Comparison of ENCODE assay signal across 9 cellular contexts in genomic region chr16:52584921-52585320, GRCh38. TPM values are rescaled to one million over a fixed set of nuclear protein-coding genes. Genes with fewer than 3 reads are reported as not detected.
"Had no signal": no experiment of that assay in that cellular context is flagged by ENCODE, and none has a peak within 500 bp of the region (broad histone marks: within the 10 kb centered on the region; RNA-seq: fewer than 3 reads in every experiment).

No MANE protein-coding gene starts in this region.

- H2AFZ ChIP-seq: GM23248 had no signal

- H3K9me3 Mint-ChIP-seq: H9 had no signal

- H3K27ac Mint-ChIP-seq: H9, HFFc6, IgD-negative memory B cell had no signal

- H3K27me3 Mint-ChIP-seq: IgD-negative memory B cell had no signal

- H3K4me3 Mint-ChIP-seq: H9, HFFc6, IgD-negative memory B cell had no signal

- ATAC-seq: HCT116, HepG2 had no signal

- DNase-seq: GM23248, H9, HFFc6, KBM-7 had no signal

- H3K4me3 ChIP-seq: GM23248 had no signal

- H3K27ac ChIP-seq: GM23248, HL-60 had no signal

- H3K4me1 Mint-ChIP-seq: IgD-negative memory B cell had no signal

RNA-seq across cellular contexts. Expression of gene TOX3, which starts 38.0 kb away (rescaled TPM):
- total RNA-seq: GM23248, HFFc6, HT1080 had no signal
- polyA plus RNA-seq: GM23248, IgD-negative memory B cell had no signal
